Comparison of ENCODE assay signal across 25 cellular contexts in genomic region chr12:121702944-121703343, GRCh38.
"Had no signal": no experiment of that assay in that cellular context is flagged by ENCODE, and none has a peak within 500 bp of the region (broad histone marks: within the 10 kb centered on the region; RNA-seq: fewer than 3 reads in every experiment).

No MANE protein-coding gene starts in this region.

- DNase-seq: activated CD4-positive, alpha-beta T cell treated with anti-CD3 and anti-CD28 coated beads, Interleukin-2, amount 10 ng/mL, durations not matched to agents 24 days and 14 days; activated CD4-positive, alpha-beta T cell treated with anti-CD3 and anti-CD28 coated beads, Interleukin-2, amount 50 U/mL, for 4 hours; activated CD4-positive, CD25-positive, alpha-beta regulatory T cell; activated CD8-positive, alpha-beta T cell treated with anti-CD3 and anti-CD28 coated beads for 36 hours; activated gamma-delta T cell; activated naive CD4-positive, alpha-beta T cell treated with Interleukin-2 at 50 U/mL for 16 hours; activated naive CD8-positive, alpha-beta T cell treated with anti-CD3 and anti-CD28 coated beads, Interleukin-2, amount 50 U/mL, for 24 hours; activated T-cell treated with anti-CD3 and anti-CD28 coated beads, Interleukin-2, amount 50 U/mL, for 24 hours; anterior cingulate cortex; caudate nucleus; Karpas-422; KBM-7; NCI-H1048; NCI-H1105 treated with DMSO at 0.1 percent for 48 hours; NCI-H1436; NCI-H1694; NCI-H2029; NCI-H345; NCI-H524 treated with DMSO at 0.1 percent for 48 hours; OCI-M1; Right ventricle myocardium superior; SJCRH30; T1000; WERI-Rb-1 had no signal

- H3K27me3 ChIP-seq: SJCRH30 had no signal

- H3K4me3 ChIP-seq: SJCRH30, SK-N-MC had no signal

- H3K36me3 ChIP-seq: SJCRH30, WERI-Rb-1 had no signal

- H3K27ac ChIP-seq: SJCRH30, SK-N-MC, WERI-Rb-1 had no signal

- ATAC-seq: activated CD8-positive, alpha-beta T cell treated with anti-CD3 and anti-CD28 coated beads for 36 hours; activated naive CD8-positive, alpha-beta T cell treated with anti-CD3 and anti-CD28 coated beads, Interleukin-2, amount 50 U/mL, for 24 hours had no signal

- H3K4me1 ChIP-seq: SJCRH30 had no signal

- H3K9me3 ChIP-seq: SJCRH30 had no signal
